In the genomic region with DNA sequence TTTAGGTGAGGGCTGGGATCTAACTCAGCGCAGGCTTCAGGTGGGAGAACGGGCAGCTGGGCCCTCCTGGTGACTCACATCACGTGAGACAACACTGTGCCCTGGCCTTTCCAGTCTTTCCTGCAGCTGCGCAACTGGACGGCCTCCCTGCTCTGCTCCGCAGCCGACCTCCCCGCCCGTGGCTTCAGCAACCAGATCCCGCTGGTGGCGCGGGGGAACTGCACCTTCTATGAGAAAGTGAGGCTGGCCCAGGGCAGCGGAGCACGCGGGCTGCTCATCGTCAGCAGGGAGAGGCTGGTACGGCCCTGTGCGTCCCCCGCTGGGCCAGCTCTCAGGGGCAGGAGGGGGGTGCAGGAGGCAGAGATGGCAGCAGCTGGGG, we compare ENCODE assay signal across 12 cellular contexts. TPM values are rescaled to one million over a fixed set of nuclear protein-coding genes. Genes with fewer than 3 reads are reported as not detected.
DNase-seq lines count a peak whose midpoint lies in the region; ATAC-seq and FAIRE-seq lines count a peak whose summit lies in the region.
"Had no signal": no experiment of that assay in that cellular context is flagged by ENCODE, and none has a peak within 500 bp of the region (broad histone marks: within the 10 kb centered on the region; RNA-seq: fewer than 3 reads in every experiment).

No MANE protein-coding gene starts in this region.

- no peaks in the 10 kb centered on the region for H3K27me3 ChIP-seq in layer of hippocampus (ENCODE audit: control insufficient read depth, insufficient read depth, low read length)
- H3K27me3 ChIP-seq: vagina had no signal

- POLR2A ChIA-PET in activated CD4-positive, alpha-beta T cell treated with anti-CD3 and anti-CD28 coated beads for 36 hours (lab: Charles Lee): no interaction called here

- H3K4me3 Mint-ChIP-seq in activated CD4-positive, alpha-beta T cell treated with anti-CD3 and anti-CD28 coated beads for 36 hours: no peak overlapping the region
- H3K4me3 Mint-ChIP-seq in activated CD4-positive, alpha-beta T cell treated with anti-CD3 and anti-CD28 coated beads, Interleukin-2, amount 10 ng/mL, durations not matched to agents 24 days and 14 days: no peak overlapping the region

- peak; percentile 27 for ATAC-seq in activated CD4-positive, alpha-beta T cell treated with anti-CD3 and anti-CD28 coated beads for 36 hours
- no peak for ATAC-seq in GM18858 (IDR thresholded peaks at IDR 0.05; ENCODE audit: unreplicated experiment)

- intact Hi-C loops in activated CD4-positive, alpha-beta T cell treated with anti-CD3 and anti-CD28 coated beads for 36 hours (cut with DNase I, micrococcal nuclease): no loop called here
- intact Hi-C loops in activated CD4-positive, alpha-beta T cell treated with anti-CD3 and anti-CD28 coated beads, Interleukin-2, amount 10 ng/mL, durations not matched to agents 24 days and 14 days (cut with micrococcal nuclease): no loop called here

- H3K27ac ChIP-seq in layer of hippocampus (ENCODE audit: low read depth, low read length): peak overlapping the region; percentile 42
- H3K27ac ChIP-seq: vagina had no signal

- H3K9me3 Mint-ChIP-seq in activated CD4-positive, alpha-beta T cell treated with anti-CD3 and anti-CD28 coated beads for 36 hours (ENCODE audit: low read depth): peaks cover 7% of the 10 kb centered on the region
- peaks cover 10% of the 10 kb centered on the region for H3K9me3 Mint-ChIP-seq in activated CD4-positive, alpha-beta T cell treated with anti-CD3 and anti-CD28 coated beads, Interleukin-2, amount 10 ng/mL, durations not matched to agents 24 days and 14 days

- H3K36me3 Mint-ChIP-seq in activated CD4-positive, alpha-beta T cell treated with anti-CD3 and anti-CD28 coated beads for 36 hours (ENCODE audit: low read depth): peaks cover 10% of the 10 kb centered on the region
- peaks cover 16% of the 10 kb centered on the region for H3K36me3 Mint-ChIP-seq in activated CD4-positive, alpha-beta T cell treated with anti-CD3 and anti-CD28 coated beads, Interleukin-2, amount 10 ng/mL, durations not matched to agents 24 days and 14 days (ENCODE audit: low read depth)

- peak; percentile 28 for DNase-seq in activated CD4-positive, alpha-beta T cell treated with anti-CD3 and anti-CD28 coated beads for 36 hours
- DNase-seq in activated CD4-positive, alpha-beta T cell treated with anti-CD3 and anti-CD28 coated beads, Interleukin-2, amount 10 ng/mL, durations not matched to agents 24 days and 14 days: no peak
- DNase-seq in cerebellar cortex (ENCODE audit: low spot score) (peak; percentile 49), urothelium cell line (ENCODE audit: low spot score) (peak; percentile 47), NCI-H1092 (lab: John Stamatoyannopoulos, UW) (no peak)
- DNase-seq in central memory CD4-positive, alpha-beta T cell: no peak
- DNase-seq: NCI-H2081 had no signal

- no peak overlapping the region for H3K27ac Mint-ChIP-seq in activated CD4-positive, alpha-beta T cell treated with anti-CD3 and anti-CD28 coated beads for 36 hours
- no peak overlapping the region for H3K27ac Mint-ChIP-seq in activated CD4-positive, alpha-beta T cell treated with anti-CD3 and anti-CD28 coated beads, Interleukin-2, amount 10 ng/mL, durations not matched to agents 24 days and 14 days

- CTCF ChIA-PET in activated CD4-positive, alpha-beta T cell treated with anti-CD3 and anti-CD28 coated beads for 36 hours (lab: Charles Lee): no interaction called here

- no peak for FAIRE-seq in urothelium cell line (lab: Jason Lieb, UNC)
- FAIRE-seq: kidney, TTC549 had no signal

- H3K27me3 Mint-ChIP-seq in activated CD4-positive, alpha-beta T cell treated with anti-CD3 and anti-CD28 coated beads for 36 hours: no peaks in the 10 kb centered on the region
- H3K27me3 Mint-ChIP-seq in activated CD4-positive, alpha-beta T cell treated with anti-CD3 and anti-CD28 coated beads, Interleukin-2, amount 10 ng/mL, durations not matched to agents 24 days and 14 days: no peaks in the 10 kb centered on the region

- peaks cover 13% of the 10 kb centered on the region for H3K4me1 Mint-ChIP-seq in activated CD4-positive, alpha-beta T cell treated with anti-CD3 and anti-CD28 coated beads for 36 hours
- H3K4me1 Mint-ChIP-seq in activated CD4-positive, alpha-beta T cell treated with anti-CD3 and anti-CD28 coated beads, Interleukin-2, amount 10 ng/mL, durations not matched to agents 24 days and 14 days: peaks cover 12% of the 10 kb centered on the region

RNA-seq across cellular contexts. Expression of a gene that starts 8.8 kb away (rescaled TPM):
- 10 to 100 TPM; 37.7 to 48.5 TPM for total RNA-seq in activated CD4-positive, alpha-beta T cell treated with anti-CD3 and anti-CD28 coated beads for 36 hours
- 69.7 and 69.8 TPM in 2 replicates for total RNA-seq in activated CD4-positive, alpha-beta T cell treated with anti-CD3 and anti-CD28 coated beads, Interleukin-2, amount 10 ng/mL, durations not matched to agents 24 days and 14 days

RNA-seq across cellular contexts. Expression of a gene that starts 8.9 kb away (rescaled TPM):
- total RNA-seq in activated CD4-positive, alpha-beta T cell treated with anti-CD3 and anti-CD28 coated beads for 36 hours: 100 to 1,000 TPM; 113 to 134 TPM
- total RNA-seq in activated CD4-positive, alpha-beta T cell treated with anti-CD3 and anti-CD28 coated beads, Interleukin-2, amount 10 ng/mL, durations not matched to agents 24 days and 14 days: 190 and 192 TPM in 2 replicates

RNA-seq across cellular contexts. Expression of a gene that starts 22.7 kb away (rescaled TPM):
- not detected for total RNA-seq in activated CD4-positive, alpha-beta T cell treated with anti-CD3 and anti-CD28 coated beads for 36 hours
- total RNA-seq in activated CD4-positive, alpha-beta T cell treated with anti-CD3 and anti-CD28 coated beads, Interleukin-2, amount 10 ng/mL, durations not matched to agents 24 days and 14 days: 0.09 TPM in 1 of 2 replicates, not detected in the other
- total RNA-seq: kidney, vagina had no signal

RNA-seq across cellular contexts. Expression of a gene that starts 29.4 kb away (rescaled TPM):
- total RNA-seq in activated CD4-positive, alpha-beta T cell treated with anti-CD3 and anti-CD28 coated beads for 36 hours: not detected
- 0.09 and 0.26 TPM in 2 replicates for total RNA-seq in activated CD4-positive, alpha-beta T cell treated with anti-CD3 and anti-CD28 coated beads, Interleukin-2, amount 10 ng/mL, durations not matched to agents 24 days and 14 days
- total RNA-seq: vagina had no signal

RNA-seq across cellular contexts. Expression of a gene that starts 55.3 kb away (rescaled TPM):
- not detected for total RNA-seq in activated CD4-positive, alpha-beta T cell treated with anti-CD3 and anti-CD28 coated beads for 36 hours
- total RNA-seq in activated CD4-positive, alpha-beta T cell treated with anti-CD3 and anti-CD28 coated beads, Interleukin-2, amount 10 ng/mL, durations not matched to agents 24 days and 14 days: 0.09 TPM in 1 of 2 replicates, not detected in the other

Comparison
In these comparisons a context has a peak if more than half of its experiments do, and no peak if none do; other contexts are left out.
1. DNase-seq: peak in activated CD4-positive, alpha-beta T cell treated with anti-CD3 and anti-CD28 coated beads for 36 hours (single experiment), cerebellar cortex (single experiment) and urothelium cell line (single experiment); none in activated CD4-positive, alpha-beta T cell treated with anti-CD3 and anti-CD28 coated beads, Interleukin-2, amount 10 ng/mL, durations not matched to agents 24 days and 14 days (single experiment), central memory CD4-positive, alpha-beta T cell (single experiment) and NCI-H1092 (single experiment).